ENCODE assay signal across 11 cellular contexts in genomic region chr20:50379991-50380696, GRCh38.
DNase-seq lines count a peak whose midpoint lies in the region; ATAC-seq and TF ChIP-seq lines count a peak whose summit lies in the region.
"Had no signal": no experiment of that assay in that cellular context is flagged by ENCODE, and none has a peak within 500 bp of the region (broad histone marks: within the 10 kb centered on the region; RNA-seq: fewer than 3 reads in every experiment).

No MANE protein-coding gene starts in this region.

- peak; percentile 35; the same call in 1 of the 2 replicates for ATAC-seq in Panc1
- peak; percentile 3 for ATAC-seq in sciatic nerve
- no peak for ATAC-seq in SK-N-SH treated with all-trans-retinoic acid at 6 μM for 48 hours
- ATAC-seq in activated CD8-positive, alpha-beta memory T cell treated with anti-CD3 and anti-CD28 coated beads, Interleukin-2, amount 10 ng/mL, durations not matched to agents 7 days and 5 days: no peak

- peaks cover 0 to 7% (median 0%) of the 10 kb centered on the region in 3 donors for H3K36me3 Mint-ChIP-seq in immature natural killer cell
- H3K36me3 Mint-ChIP-seq in activated CD8-positive, alpha-beta memory T cell treated with anti-CD3 and anti-CD28 coated beads, Interleukin-2, amount 10 ng/mL, durations not matched to agents 7 days and 5 days: no peaks in the 10 kb centered on the region

- no peak overlapping the region for H3K4me3 ChIP-seq in BLaER1 treated with 17β-estradiol and CSF1 and Interleukin-3, amounts not matched to agents 10 nM and 100 nM
- H3K4me3 ChIP-seq in Panc1 (ENCODE audit: low read depth in 2 of 2, low read length in 2 of 2): no peak overlapping the region

- H3K4me1 Mint-ChIP-seq in immature natural killer cell: peaks cover 49 to 66% of the 10 kb centered on the region in 2 donors
- H3K4me1 Mint-ChIP-seq in activated CD8-positive, alpha-beta memory T cell treated with anti-CD3 and anti-CD28 coated beads, Interleukin-2, amount 10 ng/mL, durations not matched to agents 7 days and 5 days: peaks cover 58% of the 10 kb centered on the region

- no peaks in the 10 kb centered on the region for H3K36me3 ChIP-seq in BLaER1 treated with 17β-estradiol and CSF1 and Interleukin-3, amounts not matched to agents 10 nM and 100 nM
- no peaks in the 10 kb centered on the region for H3K36me3 ChIP-seq in Panc1 (ENCODE audit: control insufficient read depth, insufficient read depth, low read length)

- peak overlapping the region in 4 of 6 donors; percentile 18 to 76 (median 62) for H3K27ac Mint-ChIP-seq in immature natural killer cell
- no peak overlapping the region for H3K27ac Mint-ChIP-seq in activated CD8-positive, alpha-beta memory T cell treated with anti-CD3 and anti-CD28 coated beads, Interleukin-2, amount 10 ng/mL, durations not matched to agents 7 days and 5 days
- H3K27ac Mint-ChIP-seq: activated B cell treated with CpG ODN at 0.5 μM for 24 hours had no signal

- H3K9ac ChIP-seq in BLaER1 treated with 17β-estradiol and CSF1 and Interleukin-3, amounts not matched to agents 10 nM and 100 nM: peak overlapping the region in 1 of 11 experiments; percentile 1; a peak in 1 of 22 replicates

- no peaks in the 10 kb centered on the region for H4K20me1 ChIP-seq in BLaER1 treated with 17β-estradiol and CSF1 and Interleukin-3, amounts not matched to agents 10 nM and 100 nM

- H3K27ac ChIP-seq in BLaER1 treated with 17β-estradiol and CSF1 and Interleukin-3, amounts not matched to agents 10 nM and 100 nM: peak overlapping the region in 3 of 11 experiments; percentile 4 to 29 (median 25); a peak in 5 of 22 replicates
- no peak overlapping the region for H3K27ac ChIP-seq in Panc1 (ENCODE audit: low read length)

- POLR2A ChIA-PET in Panc1 (lab: Charles Lee): no interaction called here

- no peak for TF ChIP-seq CTCF in Panc1 (IDR thresholded peaks at IDR 0.05)

- H3K4me2 ChIP-seq in BLaER1 treated with 17β-estradiol and CSF1 and Interleukin-3, amounts not matched to agents 10 nM and 100 nM: peak overlapping the region; percentile 2 to 77 (median 63); a peak in 16 of 22 replicates

- no TSS peak for BruUV-seq in Panc1 (replicated peaks; lab: Mats Ljungman, UMichigan)

- H3K9me3 Mint-ChIP-seq in immature natural killer cell: no peaks in the 10 kb centered on the region
- H3K9me3 Mint-ChIP-seq in activated CD8-positive, alpha-beta memory T cell treated with anti-CD3 and anti-CD28 coated beads, Interleukin-2, amount 10 ng/mL, durations not matched to agents 7 days and 5 days (ENCODE audit: low read depth): no peaks in the 10 kb centered on the region
- H3K9me3 Mint-ChIP-seq: activated B cell treated with CpG ODN at 0.5 μM for 24 hours had no signal

- no peak overlapping the region for H3K4me3 Mint-ChIP-seq in immature natural killer cell
- no peak overlapping the region for H3K4me3 Mint-ChIP-seq in activated CD8-positive, alpha-beta memory T cell treated with anti-CD3 and anti-CD28 coated beads, Interleukin-2, amount 10 ng/mL, durations not matched to agents 7 days and 5 days
- H3K4me3 Mint-ChIP-seq: activated B cell treated with CpG ODN at 0.5 μM for 24 hours had no signal

- no peak for TF ChIP-seq POLR2A in erythroblast (IDR thresholded peaks at IDR 0.05; ENCODE audit: low read length)

- intact Hi-C loops in Panc1 (cut with micrococcal nuclease; ENCODE audit: unreplicated experiment) (loop anchor here (5.0 kb wide), 1 partner anchor 193 kb away; no protein-coding TSS in a partner anchor), sciatic nerve (cut with DNase I) (no loop called here)

- peaks cover 7 to 14% (median 9%) of the 10 kb centered on the region in 3 donors for H3K27me3 Mint-ChIP-seq in immature natural killer cell (ENCODE audit: low read depth in 3 of 3)
- H3K27me3 Mint-ChIP-seq in activated CD8-positive, alpha-beta memory T cell treated with anti-CD3 and anti-CD28 coated beads, Interleukin-2, amount 10 ng/mL, durations not matched to agents 7 days and 5 days: peaks cover 2% of the 10 kb centered on the region

- no peaks in the 10 kb centered on the region for H3K9me3 ChIP-seq in BLaER1 treated with 17β-estradiol and CSF1 and Interleukin-3, amounts not matched to agents 10 nM and 100 nM (replicated peaks in 1 of 11)
- H3K9me3 ChIP-seq in Panc1 (ENCODE audit: control insufficient read depth, insufficient read depth, low read depth, low read length): no peaks in the 10 kb centered on the region

- CTCF ChIA-PET in Panc1 (lab: Charles Lee): no interaction called here
- CTCF ChIA-PET in activated CD8-positive, alpha-beta memory T cell treated with anti-CD3 and anti-CD28 coated beads, Interleukin-2, amount 10 ng/mL, durations not matched to agents 7 days and 5 days (lab: Charles Lee): no interaction called here

- no peaks in the 10 kb centered on the region for H3K27me3 ChIP-seq in BLaER1 treated with 17β-estradiol and CSF1 and Interleukin-3, amounts not matched to agents 10 nM and 100 nM
- H3K27me3 ChIP-seq in Panc1 (ENCODE audit: control insufficient read depth, insufficient read depth, low read length): no peaks in the 10 kb centered on the region

- peaks cover 59 to 84% (median 73%) of the 10 kb centered on the region in 10 experiments for H3K4me1 ChIP-seq in BLaER1 treated with 17β-estradiol and CSF1 and Interleukin-3, amounts not matched to agents 10 nM and 100 nM
- H3K4me1 ChIP-seq in Panc1 (ENCODE audit: control insufficient read depth, insufficient read depth, low read length): peaks cover 21% of the 10 kb centered on the region

- DNase-seq in Panc1 (ENCODE audit: low read depth, low spot score): no peak
- DNase-seq in immature natural killer cell: no peak
- no peak for DNase-seq in sciatic nerve (ENCODE audit: low spot score)
- no peak for DNase-seq in SK-N-DZ (ENCODE audit: low spot score)
- DNase-seq in activated CD8-positive, alpha-beta memory T cell treated with anti-CD3 and anti-CD28 coated beads, Interleukin-2, amount 10 ng/mL, durations not matched to agents 7 days and 5 days: no peak
- no peak for DNase-seq in erythroblast (lab: John Stamatoyannopoulos, UW)
- DNase-seq: activated B cell treated with CpG ODN at 0.5 μM for 24 hours, COR-L47, NCI-H524 had no signal

- in situ Hi-C loops in Panc1 (cut with HindIII; ENCODE audit: low pct_unique_long_range_greater_than_20kb, low sequenced_read_pairs): no loop called here

TF ChIP-seq in SK-N-SH treated with all-trans-retinoic acid at 6 μM for 48 hours, 23 proteins besides CTCF, POLR2A, EP300 and RAD21 (continues in another document):
- TF ChIP-seq SNAI2 (CRISPR knock-in tag; IDR thresholded peaks at IDR 0.05) (no peak), GLIS3 (CRISPR knock-in tag; IDR thresholded peaks at IDR 0.05) (no peak), ZNF565 (CRISPR knock-in tag; conservative IDR thresholded peaks at IDR 0.05; ENCODE audit: low read depth) (no peak), TCF4 (CRISPR knock-in tag; IDR thresholded peaks at IDR 0.05; ENCODE audit: borderline replicate concordance) (no peak), POU6F1 (CRISPR knock-in tag; IDR thresholded peaks at IDR 0.05; ENCODE audit: borderline replicate concordance, low read depth) (no peak), CSDC2 (CRISPR knock-in tag; IDR thresholded peaks at IDR 0.05) (no peak), CSRNP3 (CRISPR knock-in tag; IDR thresholded peaks at IDR 0.05) (no peak), ZNF70 (CRISPR knock-in tag; IDR thresholded peaks at IDR 0.05) (no peak), TOX (CRISPR knock-in tag; IDR thresholded peaks at IDR 0.05; ENCODE audit: borderline replicate concordance) (no peak), CREB5 (CRISPR knock-in tag; IDR thresholded peaks at IDR 0.05; ENCODE audit: low read depth) (no peak)

Comparison
In these comparisons a context has a peak if more than half of its experiments do, and no peak if none do; other contexts are left out.
1. ATAC-seq: peak in Panc1 (single experiment) and sciatic nerve (single experiment); none in SK-N-SH treated with all-trans-retinoic acid at 6 μM for 48 hours (single experiment) and activated CD8-positive, alpha-beta memory T cell treated with anti-CD3 and anti-CD28 coated beads, Interleukin-2, amount 10 ng/mL, durations not matched to agents 7 days and 5 days (single experiment).